8 cellular contexts compared by ENCODE assay signal in the genomic region with DNA sequence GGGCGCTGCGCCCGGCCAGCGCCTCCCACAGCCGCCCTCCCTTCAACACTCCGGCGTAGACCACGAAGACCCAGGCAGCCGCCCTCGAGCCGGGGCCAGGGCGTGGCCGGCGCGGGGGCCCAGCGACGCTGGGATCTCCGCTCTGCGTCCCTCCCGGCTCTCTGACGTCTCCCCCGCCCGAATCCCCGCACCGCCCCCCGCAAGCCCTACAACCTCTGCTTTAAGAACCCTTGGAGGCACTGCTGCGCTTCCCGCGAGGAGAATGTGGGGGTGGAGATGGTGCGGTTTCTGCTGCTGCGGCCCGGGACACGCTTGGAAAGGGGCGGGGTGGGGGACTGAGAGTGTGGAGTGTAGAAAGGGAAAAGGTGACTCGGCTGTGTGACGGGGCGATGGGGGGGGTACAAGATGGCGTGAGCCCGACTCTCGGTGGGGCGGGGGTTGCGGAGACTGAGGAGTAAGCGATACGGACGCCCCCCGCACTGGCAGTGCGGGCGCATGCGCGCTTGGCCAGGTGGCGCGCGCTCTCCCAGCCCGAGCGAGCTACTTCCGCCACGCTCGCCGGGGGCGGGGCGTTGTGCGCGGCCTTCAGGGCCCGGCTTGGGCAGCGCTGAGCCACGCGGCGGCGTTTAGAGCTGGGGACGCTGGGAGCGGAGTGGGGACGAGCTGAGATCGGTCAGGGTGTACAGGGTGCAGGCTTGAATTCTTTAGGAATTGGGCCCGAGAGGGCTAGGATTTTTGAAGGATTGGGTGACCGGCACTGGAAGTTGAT.
DNase-seq lines count a peak whose midpoint lies in the region; ATAC-seq and TF ChIP-seq lines count a peak whose summit lies in the region.

A gene (minus strand): TSS at position 380 of the 769 bp plus-strand sequence.

- H3K79me2 ChIP-seq in OCI-LY3 (ENCODE audit: low read length) = peaks cover 8% of the 10 kb centered on the region

- H3K36me3 ChIP-seq in HUES6 (ENCODE audit: control insufficient read depth, insufficient read depth, low read length) (no peaks in the 10 kb centered on the region), OCI-LY3 (replicated peaks; ENCODE audit: low read depth, low read length) (no peaks in the 10 kb centered on the region), mucosa of stomach (ENCODE audit: control insufficient read depth, insufficient read depth, low read length) (no peaks in the 10 kb centered on the region)

- TF ChIP-seq CTCF in OCI-LY3 (IDR thresholded peaks at IDR 0.05; ENCODE audit: low read depth, low read length) = no peak; the same call in 1 of the 2 replicates

- ATAC-seq in GM21447 (IDR thresholded peaks at IDR 0.05; ENCODE audit: unreplicated experiment) = peak; percentile 88

- peak within 1 kb of the TSS; percentile 92 for H3K4me2 ChIP-seq in OCI-LY3 (ENCODE audit: low read length)

- peak; percentile 89 for TF ChIP-seq POLR2A in erythroblast (IDR thresholded peaks at IDR 0.05; ENCODE audit: low read length)

- H3K4me1 ChIP-seq in HUES6 (ENCODE audit: control insufficient read depth, insufficient read depth, low read length) (peaks cover 6% of the 10 kb centered on the region; the same call in 1 of the 2 replicates), OCI-LY3 (ENCODE audit: low read length) (peaks cover 10% of the 10 kb centered on the region), mucosa of stomach (ENCODE audit: control insufficient read depth, insufficient read depth, low read length) (peaks cover 7% of the 10 kb centered on the region)

- no peaks in the 10 kb centered on the region for H4K20me1 ChIP-seq in OCI-LY3 (ENCODE audit: insufficient read depth, low read length)

- DNase-seq in DMS 273 treated with DMSO at 0.1 percent for 48 hours (lab: John Stamatoyannopoulos, UW) (peak; percentile 84), activated T-cell treated with anti-CD3 and anti-CD28 coated beads for 48 hours (ENCODE audit: low read depth) (peak; percentile 96), erythroblast (lab: John Stamatoyannopoulos, UW) (peak; percentile 93 to 95)
- DNase-seq in stimulated activated CD8-positive, alpha-beta memory T cell treated with anti-CD3 and anti-CD28 coated beads, Interleukin-4, amount 100 ng/mL, for 48 hours = peak; percentile 95

- peak within 1 kb of the TSS; percentile 97 for H3K4me3 ChIP-seq in HUES6 (ENCODE audit: low read depth, low read length)
- H3K4me3 ChIP-seq in OCI-LY3 (ENCODE audit: low read length) = peak within 1 kb of the TSS; percentile 88
- H3K4me3 ChIP-seq in mucosa of stomach (ENCODE audit: low read length) = peak within 1 kb of the TSS; percentile 80

- H3K27ac ChIP-seq in HUES6 (ENCODE audit: low read depth, low read length) = peak within 1 kb of the TSS; percentile 95
- H3K27ac ChIP-seq in OCI-LY3 (ENCODE audit: low read length) = peak within 1 kb of the TSS; percentile 84

- peak within 1 kb of the TSS; percentile 97 for H2AFZ ChIP-seq in OCI-LY3 (ENCODE audit: low read depth, low read length)

- H3K27me3 ChIP-seq in HUES6 (ENCODE audit: control insufficient read depth, insufficient read depth, low read length) = no peaks in the 10 kb centered on the region
- no peaks in the 10 kb centered on the region for H3K27me3 ChIP-seq in OCI-LY3 (ENCODE audit: low read depth, low read length)
- H3K27me3 ChIP-seq in mucosa of stomach (ENCODE audit: control insufficient read depth, insufficient read depth, low read length) = no peaks in the 10 kb centered on the region

- H3K9ac ChIP-seq in HUES6 (ENCODE audit: low read length) (peak within 1 kb of the TSS; percentile 95), OCI-LY3 (ENCODE audit: low read length) (peak within 1 kb of the TSS; percentile 94), mucosa of stomach (ENCODE audit: low read length) (peak within 1 kb of the TSS; percentile 97)

- H3K9me3 ChIP-seq in HUES6 (ENCODE audit: control insufficient read depth, insufficient read depth, low read depth, low read length) (no peaks in the 10 kb centered on the region), OCI-LY3 (ENCODE audit: insufficient read depth, low read length) (no peaks in the 10 kb centered on the region), mucosa of stomach (ENCODE audit: control insufficient read depth, low read length) (no peaks in the 10 kb centered on the region)

Comparison
In these comparisons a context has a peak if more than half of its experiments do, and no peak if none do; other contexts are left out.
1. Peak in every context shown above with its lines: DNase-seq, ATAC-seq, H3K4me3 ChIP-seq and H3K27ac ChIP-seq.